ENCODE assay signal across 18 cellular contexts in genomic region chr4:73707269-73707875, GRCh38. TPM values are rescaled to one million over a fixed set of nuclear protein-coding genes. Genes with fewer than 3 reads are reported as not detected.
DNase-seq lines count a peak whose midpoint lies in the region; ATAC-seq and TF ChIP-seq lines count a peak whose summit lies in the region.
"Had no signal": no experiment of that assay in that cellular context is flagged by ENCODE, and none has a peak within 500 bp of the region (broad histone marks: within the 10 kb centered on the region; RNA-seq: fewer than 3 reads in every experiment).

No MANE protein-coding gene starts in this region.

- no peak overlapping the region for H3K4me3 Mint-ChIP-seq in CD14-positive monocyte
- H3K4me3 Mint-ChIP-seq in activated CD4-positive, alpha-beta T cell treated with anti-CD3 and anti-CD28 coated beads, Interleukin-2, amount 10 ng/mL, durations not matched to agents 24 days and 14 days, result no peak overlapping the region
- H3K4me3 Mint-ChIP-seq: activated CD4-positive, alpha-beta T cell treated with anti-CD3 and anti-CD28 coated beads, Interleukin-2, amount 10 ng/mL, durations not matched to agents 7 days and 5 days; activated naive CD4-positive, alpha-beta T cell treated with anti-CD3 and anti-CD28 coated beads for 36 hours had no signal

- H3K36me3 ChIP-seq in IMR-90 (ENCODE audit: control insufficient read depth, insufficient read depth, low read length), result no peaks in the 10 kb centered on the region
- H3K36me3 ChIP-seq in lower lobe of right lung, result no peaks in the 10 kb centered on the region
- H3K36me3 ChIP-seq in suprapubic skin, result no peaks in the 10 kb centered on the region
- H3K36me3 ChIP-seq: ascending aorta, colonic mucosa had no signal

- no peak overlapping the region for H3K9ac ChIP-seq in IMR-90 (ENCODE audit: low read depth, low read length)

- no peak overlapping the region for H2AK9ac ChIP-seq in IMR-90 (replicated peaks; ENCODE audit: low read depth, low read length, poor library complexity)

- CTCF ChIA-PET in IMR-90 (lab: Yijun Ruan, JAX), result interaction anchor here (1.2 kb wide), 1 partner anchor 22 kb away, joined by 4 read pairs; no protein-coding TSS in a partner anchor

- H3K4ac ChIP-seq in IMR-90 (ENCODE audit: low read depth, low read length), result peak overlapping the region; percentile 81

- TF ChIP-seq POLR2A in IMR-90 (IDR thresholded peaks at IDR 0.05; ENCODE audit: low read depth, low read length) (no peak), suprapubic skin (IDR thresholded peaks at IDR 0.05) (no peak)

- peak overlapping the region; percentile 88; the same call in 2 of the 3 replicates for H2BK15ac ChIP-seq in IMR-90 (ENCODE audit: low read depth, low read length)

- intact Hi-C loops in CD14-positive monocyte (cut with micrococcal nuclease), result loop anchor here in 1 of 2 donors (5.0 kb wide), 1 partner anchor 35 kb away; the partner anchor contains the start of gene CXCL8
- intact Hi-C loops in IMR-90 (cut with micrococcal nuclease), result loop anchor here (5.0 kb wide), 1 partner anchor 705 kb away; no protein-coding TSS in a partner anchor
- intact Hi-C loops in lower lobe of right lung (cut with DNase I), result no loop called here
- intact Hi-C loops in activated CD4-positive, alpha-beta T cell treated with anti-CD3 and anti-CD28 coated beads, Interleukin-2, amount 10 ng/mL, durations not matched to agents 24 days and 14 days (cut with micrococcal nuclease), result no loop called here
- intact Hi-C loops in right cardiac atrium (cut with DNase I), result no loop called here

- H3K4me3 ChIP-seq in IMR-90 (ENCODE audit: insufficient read depth, low read depth, low read length) (no peak overlapping the region), lower lobe of right lung (no peak overlapping the region), suprapubic skin (no peak overlapping the region), right cardiac atrium (ENCODE audit: low read length) (no peak overlapping the region)
- H3K4me3 ChIP-seq: colonic mucosa had no signal

- peak overlapping the region in 5 of 7 donors; percentile 32 to 85 (median 50) for H3K27ac Mint-ChIP-seq in CD14-positive monocyte
- H3K27ac Mint-ChIP-seq in activated CD4-positive, alpha-beta T cell treated with anti-CD3 and anti-CD28 coated beads, Interleukin-2, amount 10 ng/mL, durations not matched to agents 24 days and 14 days, result no peak overlapping the region
- H3K27ac Mint-ChIP-seq: activated CD4-positive, alpha-beta T cell treated with anti-CD3 and anti-CD28 coated beads, Interleukin-2, amount 10 ng/mL, durations not matched to agents 7 days and 5 days; activated naive CD4-positive, alpha-beta T cell treated with anti-CD3 and anti-CD28 coated beads for 36 hours; naive thymus-derived CD4-positive, alpha-beta T cell; progenitor cell of endocrine pancreas had no signal

- TF ChIP-seq EP300 in suprapubic skin (IDR thresholded peaks at IDR 0.05), result no peak

- H3K27ac ChIP-seq in IMR-90 (ENCODE audit: insufficient read depth, low read length) (peak overlapping the region; percentile 43; the same call in 1 of the 2 replicates), lower lobe of right lung (no peak overlapping the region), suprapubic skin (no peak overlapping the region), right cardiac atrium (ENCODE audit: low read length) (no peak overlapping the region)
- H3K27ac ChIP-seq: colonic mucosa had no signal

- peak overlapping the region; percentile 53; the same call in 1 of the 2 replicates for H3K23ac ChIP-seq in IMR-90 (ENCODE audit: low read depth, low read length)

- no peak overlapping the region for H3K4me2 ChIP-seq in IMR-90 (ENCODE audit: low read depth, low read length)

- H4K8ac ChIP-seq in IMR-90 (ENCODE audit: low read depth in 2 of 2, low read length in 2 of 2), result peak overlapping the region in 1 of 2 experiments; percentile 44; a peak in 2 of 4 replicates

- H3K4me1 ChIP-seq in IMR-90 (ENCODE audit: control insufficient read depth, insufficient read depth, low read length), result peaks cover 18% of the 10 kb centered on the region
- H3K4me1 ChIP-seq in lower lobe of right lung, result peaks cover 30% of the 10 kb centered on the region
- peaks cover 35% of the 10 kb centered on the region for H3K4me1 ChIP-seq in suprapubic skin
- H3K4me1 ChIP-seq in right cardiac atrium (ENCODE audit: control insufficient read depth, insufficient read depth, low read length), result no peaks in the 10 kb centered on the region
- H3K4me1 ChIP-seq: colonic mucosa had no signal

- H3K79me1 ChIP-seq in IMR-90 (ENCODE audit: low read depth in 1 of 2, low read length in 2 of 2), result no peaks in the 10 kb centered on the region

- no peak overlapping the region for H2AFZ ChIP-seq in IMR-90 (replicated peaks; ENCODE audit: low read length, poor library complexity)

- ATAC-seq in IMR-90 (ENCODE audit: low read depth) (no peak), SK-N-SH treated with all-trans-retinoic acid at 6 μM for 48 hours (peak; percentile 38), lower lobe of right lung (no peak), GM19395 (IDR thresholded peaks at IDR 0.05; ENCODE audit: unreplicated experiment) (no peak), right cardiac atrium (no peak)
- ATAC-seq: stimulated activated naive CD8-positive, alpha-beta T cell treated with anti-CD3 and anti-CD28 coated beads, Interleukin-15, Interleukin-2, amounts not matched to agents 100 U/mL and 50 U/mL, for 24 hours had no signal

- in situ Hi-C loops in IMR-90 (cut with MboI; ENCODE audit: low sequenced_read_pairs), result loop anchor here (25.0 kb wide), 1 partner anchor 930 kb away; no protein-coding TSS in a partner anchor

- peak overlapping the region; percentile 49; the same call in 1 of the 2 replicates for H3K56ac ChIP-seq in IMR-90 (ENCODE audit: extremely low read depth, insufficient read depth, low read length)

- H3K27me3 Mint-ChIP-seq in CD14-positive monocyte (ENCODE audit: low read depth in 3 of 3), result no peaks in the 10 kb centered on the region
- no peaks in the 10 kb centered on the region for H3K27me3 Mint-ChIP-seq in activated CD4-positive, alpha-beta T cell treated with anti-CD3 and anti-CD28 coated beads, Interleukin-2, amount 10 ng/mL, durations not matched to agents 24 days and 14 days
- H3K27me3 Mint-ChIP-seq: activated CD4-positive, alpha-beta T cell treated with anti-CD3 and anti-CD28 coated beads, Interleukin-2, amount 10 ng/mL, durations not matched to agents 7 days and 5 days had no signal

- TF ChIP-seq CTCF in CD14-positive monocyte (IDR thresholded peaks at IDR 0.05) (no peak), IMR-90 (conservative IDR thresholded peaks at IDR 0.05; ENCODE audit: low read depth, low read length) (no peak), lower lobe of right lung (IDR thresholded peaks at IDR 0.05) (no peak), suprapubic skin (IDR thresholded peaks at IDR 0.05) (no peak)

- H4K20me1 ChIP-seq in IMR-90 (ENCODE audit: insufficient read depth, low read length), result no peaks in the 10 kb centered on the region

- WGBS in IMR-90 (ENCODE audit: extremely low coverage in 2 of 2, insufficient read length in 1 of 2), 2 experiments, result 33% methylated on average over 1 of the region's 4 CpGs; no CpG with 5 or more reads in 1 of the 2 experiments
- WGBS in suprapubic skin, result 71% methylated on average over 4 of the region's 4 CpGs
- 87% methylated on average over 4 of the region's 4 CpGs for WGBS in right cardiac atrium

- H3K14ac ChIP-seq in IMR-90 (replicated peaks; ENCODE audit: low read depth, low read length), result peak overlapping the region; percentile 53; the same call in 1 of the 2 replicates

- peaks cover 72% of the 10 kb centered on the region for H3K4me1 Mint-ChIP-seq in CD14-positive monocyte
- peaks cover 5% of the 10 kb centered on the region for H3K4me1 Mint-ChIP-seq in activated CD4-positive, alpha-beta T cell treated with anti-CD3 and anti-CD28 coated beads, Interleukin-2, amount 10 ng/mL, durations not matched to agents 24 days and 14 days

- dilution Hi-C loops in IMR-90 (cut with HindIII; ENCODE audit: low sequenced_read_pairs, unreplicated experiment), result no loop called here

- peak overlapping the region; percentile 75 for H2BK120ac ChIP-seq in IMR-90 (ENCODE audit: low read depth, low read length)

- no peaks in the 10 kb centered on the region for H3K9me3 Mint-ChIP-seq in CD14-positive monocyte
- H3K9me3 Mint-ChIP-seq in activated CD4-positive, alpha-beta T cell treated with anti-CD3 and anti-CD28 coated beads, Interleukin-2, amount 10 ng/mL, durations not matched to agents 24 days and 14 days, result no peaks in the 10 kb centered on the region
- H3K9me3 Mint-ChIP-seq: activated CD4-positive, alpha-beta T cell treated with anti-CD3 and anti-CD28 coated beads, Interleukin-2, amount 10 ng/mL, durations not matched to agents 7 days and 5 days; activated naive CD4-positive, alpha-beta T cell treated with anti-CD3 and anti-CD28 coated beads for 36 hours had no signal

- 0 out of 2 replicates have a peak overlapping the region, but pooled peaks have one; percentile 37 for H4K5ac ChIP-seq in IMR-90 (ENCODE audit: low read depth, low read length)

- POLR2A ChIA-PET in IMR-90 (lab: Charles Lee; ENCODE audit: unreplicated experiment), result no interaction called here

- H3K18ac ChIP-seq in IMR-90 (ENCODE audit: low read depth, low read length), result peak overlapping the region; percentile 44; the same call in 1 of the 2 replicates

- H3K9me3 ChIP-seq in IMR-90 (ENCODE audit: control insufficient read depth, insufficient read depth, low read length) (no peaks in the 10 kb centered on the region), lower lobe of right lung (no peaks in the 10 kb centered on the region), suprapubic skin (no peaks in the 10 kb centered on the region), right cardiac atrium (ENCODE audit: control insufficient read depth, low read length) (no peaks in the 10 kb centered on the region)
- H3K9me3 ChIP-seq: ascending aorta, colonic mucosa had no signal

- H3K27me3 ChIP-seq in IMR-90 (ENCODE audit: control insufficient read depth, insufficient read depth, low read length) (no peaks in the 10 kb centered on the region; the same call in 1 of the 2 replicates), lower lobe of right lung (ENCODE audit: low read depth) (no peaks in the 10 kb centered on the region), suprapubic skin (no peaks in the 10 kb centered on the region), right cardiac atrium (ENCODE audit: control insufficient read depth, insufficient read depth) (no peaks in the 10 kb centered on the region)
- H3K27me3 ChIP-seq: ascending aorta, colonic mucosa had no signal

- peak overlapping the region; percentile 42; the same call in 1 of the 2 replicates for H2AK5ac ChIP-seq in IMR-90 (ENCODE audit: low read depth, low read length)

- H4K91ac ChIP-seq in IMR-90 (ENCODE audit: insufficient read depth, low read depth, low read length), result peak overlapping the region; percentile 33; the same call in 1 of the 2 replicates

- H2BK5ac ChIP-seq in IMR-90 (ENCODE audit: low read depth, low read length, poor library complexity, severe bottlenecking), result peak overlapping the region; percentile 53

- DNase-seq in CD14-positive monocyte (ENCODE audit: low spot score), result no peak
- no peak for DNase-seq in IMR-90
- peak; percentile 35 for DNase-seq in lower lobe of right lung
- no peak for DNase-seq in activated CD4-positive, alpha-beta T cell treated with anti-CD3 and anti-CD28 coated beads, Interleukin-2, amount 10 ng/mL, durations not matched to agents 24 days and 14 days
- no peak for DNase-seq in suprapubic skin (ENCODE audit: low spot score in 2 of 2)
- no peak for DNase-seq in right cardiac atrium
- DNase-seq: activated CD4-positive, alpha-beta T cell treated with anti-CD3 and anti-CD28 coated beads, Interleukin-2, amount 10 ng/mL, durations not matched to agents 7 days and 5 days; activated naive CD4-positive, alpha-beta T cell treated with anti-CD3 and anti-CD28 coated beads for 36 hours; naive thymus-derived CD4-positive, alpha-beta T cell; NCI-H1417 treated with DMSO at 0.1 percent for 48 hours; NCI-H2227 treated with DMSO at 0.1 percent for 48 hours; stimulated activated CD4-positive, alpha-beta T cell treated with anti-CD3 and anti-CD28 coated beads, Interleukin-15, amount 100 ng/mL, for 24 hours; stimulated activated naive CD8-positive, alpha-beta T cell treated with anti-CD3 and anti-CD28 coated beads, Interleukin-15, Interleukin-2, amounts not matched to agents 100 U/mL and 50 U/mL, for 24 hours had no signal

- H2BK20ac ChIP-seq in IMR-90 (ENCODE audit: low read depth, low read length), result peak overlapping the region; percentile 73

- no peak for TF ChIP-seq RAD21 in IMR-90 (IDR thresholded peaks at IDR 0.05; ENCODE audit: low read length)

- H3K9me1 ChIP-seq in IMR-90 (ENCODE audit: insufficient read depth, low read length), result peaks cover 7% of the 10 kb centered on the region

- H3K36me3 Mint-ChIP-seq in CD14-positive monocyte, result no peaks in the 10 kb centered on the region
- no peaks in the 10 kb centered on the region for H3K36me3 Mint-ChIP-seq in activated CD4-positive, alpha-beta T cell treated with anti-CD3 and anti-CD28 coated beads, Interleukin-2, amount 10 ng/mL, durations not matched to agents 24 days and 14 days (ENCODE audit: low read depth)

- no TSS peak for BruUV-seq in IMR-90 (replicated peaks; lab: Mats Ljungman, UMichigan)

RNA-seq across cellular contexts. Expression of gene CXCL8, which starts 33.0 kb away (rescaled TPM):
- polyA plus RNA-seq in CD14-positive monocyte, result 100 to 1,000 TPM; 275 to 328 TPM
- total RNA-seq in IMR-90 (2012; rRNA removed), result 2.7 and 3.3 TPM in 2 replicates
- polyA plus RNA-seq in IMR-90 (2012; rRNA removed), result 2.2 and 3.0 TPM in 2 replicates
- 0.67 and 2.0 TPM in 2 replicates for polyA plus RNA-seq in IMR-90 (2012; cell fraction: cytosol; rRNA removed)
- polyA plus RNA-seq in IMR-90 (2012; cell fraction: nucleus; rRNA removed; ENCODE audit: low replicate concordance), result 0.67 and 14.4 TPM in 2 replicates
- total RNA-seq in lower lobe of right lung, result 6.2 TPM
- 10.8 and 11.8 TPM in 2 replicates for total RNA-seq in activated CD4-positive, alpha-beta T cell treated with anti-CD3 and anti-CD28 coated beads, Interleukin-2, amount 10 ng/mL, durations not matched to agents 24 days and 14 days
- total RNA-seq in suprapubic skin, result 1 to 10 TPM in 1 of 4 donors, not detected in 3; 1.5 TPM
- 1 to 10 TPM in 1 of 4 donors, under 1 TPM in 3; 0.31 to 1.7 (median 0.41) TPM for total RNA-seq in right cardiac atrium
- polyA plus RNA-seq in right cardiac atrium, result 1.6 TPM
- total RNA-seq: activated naive CD4-positive, alpha-beta T cell treated with anti-CD3 and anti-CD28 coated beads for 36 hours; ascending aorta had no signal
